Comparison of ENCODE assay signal across 8 cellular contexts in the genomic region with DNA sequence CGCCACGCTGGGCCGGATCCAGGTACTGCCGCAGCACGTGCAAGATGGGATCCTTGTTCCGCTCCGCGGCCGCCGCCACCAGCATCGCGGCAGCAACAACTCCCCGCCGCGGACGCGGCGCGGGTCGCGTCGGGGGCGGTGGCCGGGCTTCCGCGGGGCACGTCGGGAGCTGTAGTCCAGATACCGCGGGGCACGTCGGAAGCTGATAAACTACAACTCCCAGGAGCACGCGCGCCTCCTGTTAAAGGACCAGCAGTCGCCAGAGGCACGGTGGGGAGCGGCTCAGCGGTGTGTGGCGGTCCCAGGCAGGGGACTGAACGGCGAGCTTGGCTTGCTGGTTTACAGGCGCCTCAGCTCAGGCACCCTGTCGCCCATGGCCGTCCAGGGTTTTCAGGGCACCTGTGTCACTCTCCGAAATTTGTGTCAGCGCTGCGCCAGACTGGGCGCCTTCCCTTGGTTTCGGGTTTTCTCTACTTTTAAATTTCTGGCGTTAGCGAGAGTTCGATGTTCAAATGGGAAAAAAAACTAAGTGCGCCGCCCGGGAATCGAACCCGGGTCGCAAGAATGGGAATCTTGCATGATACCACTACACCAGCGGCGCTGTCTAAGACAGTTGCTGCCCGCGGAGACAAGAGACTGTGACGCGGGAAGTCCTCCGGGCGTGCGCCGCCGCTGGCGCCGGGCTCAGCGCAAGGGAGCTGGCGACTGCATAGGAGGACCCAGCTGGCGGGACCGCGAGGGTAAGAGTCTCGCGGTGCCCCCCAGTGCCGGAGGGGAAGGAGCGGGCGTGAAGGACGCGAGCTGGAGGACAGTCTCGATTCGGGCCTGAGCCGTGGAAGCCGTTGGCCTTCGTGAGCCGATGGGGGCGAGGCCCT. TPM values are rescaled to one million over a fixed set of nuclear protein-coding genes. Genes with fewer than 3 reads are reported as not detected.
DNase-seq lines count a peak whose midpoint lies in the region; TF ChIP-seq lines count a peak whose summit lies in the region.

A gene (minus strand): TSS at position 100 of the 875 bp plus-strand sequence. CDS start 15 bp downstream, at position 85.

- H4K20me1 ChIP-seq in H9 (ENCODE audit: control insufficient read depth, insufficient read depth, insufficient read length), result no peaks in the 10 kb centered on the region

- H4K91ac ChIP-seq in H9 (ENCODE audit: insufficient read length, low read depth, low read length), result no peak within 1 kb of the TSS

- no peak within 1 kb of the TSS for H3K23ac ChIP-seq in H9 (ENCODE audit: insufficient read length, low read depth, low read length)

- peak within 1 kb of the TSS; percentile 63 for H3K9ac ChIP-seq in H9 (ENCODE audit: extremely low read depth, insufficient read length, low read length)

- H3K4ac ChIP-seq in H9 (ENCODE audit: low read depth, low read length), result no peak within 1 kb of the TSS

- no peaks in the 10 kb centered on the region for H3K27me3 ChIP-seq in H9 (ENCODE audit: insufficient read depth, low read length)
- H3K27me3 ChIP-seq in MG63, result no peaks in the 10 kb centered on the region

- in situ Hi-C loops in G401 (cut with HindIII; ENCODE audit: low sequenced_read_pairs), result no loop called here

- peaks cover 7% of the 10 kb centered on the region for H3K23me2 ChIP-seq in H9 (ENCODE audit: insufficient read length, low read depth, low read length, poor library complexity, severe bottlenecking)

- peak within 1 kb of the TSS; percentile 62; the same call in 1 of the 2 replicates for H3K14ac ChIP-seq in H9 (ENCODE audit: insufficient read depth, low read length)

- H3K4me3 ChIP-seq in MG63 (peak within 1 kb of the TSS; percentile 63), fibroblast of the aortic adventitia (ENCODE audit: low read depth, low read length) (peak within 1 kb of the TSS; percentile 91)

- no peak within 1 kb of the TSS for H2BK120ac ChIP-seq in H9 (ENCODE audit: low read depth, low read length, poor library complexity, severe bottlenecking)

- no peak within 1 kb of the TSS for H2BK15ac ChIP-seq in H9 (ENCODE audit: low read depth, low read length)

- H3K9me3 Mint-ChIP-seq in H9 (peaks cover 3% of the 10 kb centered on the region in 2 experiments; a peak in 2 of 5 replicates), nephron progenitor cell (no peaks in the 10 kb centered on the region)
- no peaks in the 10 kb centered on the region for H3K9me3 Mint-ChIP-seq in stimulated activated naive CD8-positive, alpha-beta T cell treated with anti-CD3 and anti-CD28 coated beads, Interleukin-15, Interleukin-2, amounts not matched to agents 100 ng/mL and 50 ng/mL, for 24 hours

- H3K18ac ChIP-seq in H9 (ENCODE audit: insufficient read length, low read depth, low read length), result peak within 1 kb of the TSS; percentile 76

- H3K79me1 ChIP-seq in H9 (ENCODE audit: insufficient read depth, low read depth, low read length, poor library complexity, severe bottlenecking), result no peaks in the 10 kb centered on the region

- no CpG with 5 or more reads among the region's 91 CpGs for WGBS in H9 (ENCODE audit: extremely low coverage, insufficient read length, low lambda C conversion rate)

- H3K36me3 Mint-ChIP-seq in H9 (ENCODE audit: insufficient read depth in 1 of 3, low read depth in 3 of 3) (peaks cover 0 to 6% (median 1%) of the 10 kb centered on the region in 3 experiments; a peak in 4 of 7 replicates), nephron progenitor cell (ENCODE audit: low read depth) (no peaks in the 10 kb centered on the region)
- H3K36me3 Mint-ChIP-seq in stimulated activated naive CD8-positive, alpha-beta T cell treated with anti-CD3 and anti-CD28 coated beads, Interleukin-15, Interleukin-2, amounts not matched to agents 100 ng/mL and 50 ng/mL, for 24 hours (ENCODE audit: low read depth), result peaks cover 3% of the 10 kb centered on the region

- H2AFZ ChIP-seq in H9 (ENCODE audit: low read length), result no peak within 1 kb of the TSS

- peak within 1 kb of the TSS; percentile 90 to 96 (median 90) for H3K27ac Mint-ChIP-seq in H9
- peak within 1 kb of the TSS; percentile 99 for H3K27ac Mint-ChIP-seq in nephron progenitor cell
- H3K27ac Mint-ChIP-seq in stimulated activated naive CD8-positive, alpha-beta T cell treated with anti-CD3 and anti-CD28 coated beads, Interleukin-15, Interleukin-2, amounts not matched to agents 100 ng/mL and 50 ng/mL, for 24 hours, result peak within 1 kb of the TSS; percentile 95

- H3K27me3 Mint-ChIP-seq in H9 (ENCODE audit: low read depth) (peaks cover 2% of the 10 kb centered on the region; the same call in 1 of the 2 replicates), nephron progenitor cell (ENCODE audit: low read depth, poor library complexity) (peaks cover 6% of the 10 kb centered on the region)
- no peaks in the 10 kb centered on the region for H3K27me3 Mint-ChIP-seq in stimulated activated naive CD8-positive, alpha-beta T cell treated with anti-CD3 and anti-CD28 coated beads, Interleukin-15, Interleukin-2, amounts not matched to agents 100 ng/mL and 50 ng/mL, for 24 hours

- no peak within 1 kb of the TSS for H2BK5ac ChIP-seq in H9 (ENCODE audit: insufficient read length, low read length)

- H3K4me1 ChIP-seq in H9 (ENCODE audit: insufficient read depth, low read length), result no peaks in the 10 kb centered on the region; the same call in 1 of the 2 replicates

- no peak within 1 kb of the TSS for H4K8ac ChIP-seq in H9 (replicated peaks; ENCODE audit: insufficient read length, low read depth, low read length)

- H3K4me1 Mint-ChIP-seq in H9, result peaks cover 11 to 29% of the 10 kb centered on the region in 2 experiments
- H3K4me1 Mint-ChIP-seq in nephron progenitor cell, result peaks cover 46% of the 10 kb centered on the region
- peaks cover 13% of the 10 kb centered on the region for H3K4me1 Mint-ChIP-seq in stimulated activated naive CD8-positive, alpha-beta T cell treated with anti-CD3 and anti-CD28 coated beads, Interleukin-15, Interleukin-2, amounts not matched to agents 100 ng/mL and 50 ng/mL, for 24 hours (ENCODE audit: low read depth)

- TF ChIP-seq CTCF in H9 (conservative IDR thresholded peaks at IDR 0.05) (no peak), fibroblast of the aortic adventitia (IDR thresholded peaks at IDR 0.05; ENCODE audit: insufficient read depth, low read length) (no peak), nephron progenitor cell (IDR thresholded peaks at IDR 0.05) (no peak)

- H2BK12ac ChIP-seq in H9 (ENCODE audit: insufficient read length, low read depth, low read length), result no peak within 1 kb of the TSS

- H3K56ac ChIP-seq in H9 (ENCODE audit: insufficient read length, low read depth, low read length), result no peak within 1 kb of the TSS

- H3K9me3 ChIP-seq in H9 (ENCODE audit: control insufficient read depth, low read depth, low read length), result no peaks in the 10 kb centered on the region
- no peaks in the 10 kb centered on the region for H3K9me3 ChIP-seq in MG63

- peak within 1 kb of the TSS; percentile 50 for H3K4me2 ChIP-seq in H9 (ENCODE audit: insufficient read depth, insufficient read length, low read length)

- H3K79me2 ChIP-seq in H9 (ENCODE audit: insufficient read depth, low read length), result peaks cover 2% of the 10 kb centered on the region; the same call in 1 of the 2 replicates

- no peak within 1 kb of the TSS for H2BK20ac ChIP-seq in H9 (ENCODE audit: low read depth, low read length, poor library complexity, severe bottlenecking)

- peaks cover 9% of the 10 kb centered on the region for H3K36me3 ChIP-seq in MG63

- H3K4me3 Mint-ChIP-seq in H9, result peak within 1 kb of the TSS; percentile 82 to 96
- peak within 1 kb of the TSS; percentile 93 for H3K4me3 Mint-ChIP-seq in nephron progenitor cell
- H3K4me3 Mint-ChIP-seq in stimulated activated naive CD8-positive, alpha-beta T cell treated with anti-CD3 and anti-CD28 coated beads, Interleukin-15, Interleukin-2, amounts not matched to agents 100 ng/mL and 50 ng/mL, for 24 hours, result peak within 1 kb of the TSS; percentile 89

- H3T11ph ChIP-seq in H9 (ENCODE audit: low read length), result no peak within 1 kb of the TSS

- no peak within 1 kb of the TSS for H3K27ac ChIP-seq in H9 (ENCODE audit: insufficient read length, low read depth, low read length)

- no peak within 1 kb of the TSS for H2AK5ac ChIP-seq in H9 (ENCODE audit: insufficient read length, low read length)

- DNase-seq in G401 (ENCODE audit: low spot score) (peak; percentile 97), H9 (peak; percentile 96), MG63 (peak; percentile 95), SHP77 (lab: John Stamatoyannopoulos, UW) (peak; percentile 93 to 94), fibroblast of the aortic adventitia (ENCODE audit: low read depth) (peak; percentile 93), nephron progenitor cell (peak; percentile 92)
- peak; percentile 90 for DNase-seq in activated effector memory CD4-positive, alpha-beta T cell treated with Interleukin-2 at 50 U/mL for 16 hours

- H4K5ac ChIP-seq in H9 (ENCODE audit: insufficient read length, low read depth, low read length), result no peak within 1 kb of the TSS

RNA-seq across cellular contexts. Expression of the gene that starts here (rescaled TPM):
- total RNA-seq in G401 (2014; rRNA removed; shearing (Covaris generic)), result 119 and 161 TPM in 2 replicates
- 108 and 109 TPM in 2 replicates for total RNA-seq in H9 (2021)
- total RNA-seq in MG63 (2014; rRNA removed; shearing (Covaris generic); ENCODE audit: low replicate concordance), result 145 and 183 TPM in 2 replicates
- 85.0 and 86.0 TPM in 2 replicates for total RNA-seq in fibroblast of the aortic adventitia (ENCODE audit: low replicate concordance)
